10 cellular contexts compared by ENCODE assay signal in genomic region chr4:27702710-27703431, GRCh38.
DNase-seq lines count a peak whose midpoint lies in the region; ATAC-seq and TF ChIP-seq lines count a peak whose summit lies in the region.
"Had no signal": no experiment of that assay in that cellular context is flagged by ENCODE, and none has a peak within 500 bp of the region (broad histone marks: within the 10 kb centered on the region; RNA-seq: fewer than 3 reads in every experiment).

No MANE protein-coding gene starts in this region.

- TF ChIP-seq CTCF in BE2C (IDR thresholded peaks at IDR 0.05; ENCODE audit: low read depth, low read length) (peak; percentile 35; the same call in 1 of the 2 replicates), PC-3 (conservative IDR thresholded peaks at IDR 0.05; ENCODE audit: low read depth, low read length) (peak; percentile 63)

- no peaks in the 10 kb centered on the region for H3K9me3 ChIP-seq in BE2C
- no peaks in the 10 kb centered on the region for H3K9me3 ChIP-seq in PC-3 (ENCODE audit: low read length)

- POLR2A ChIA-PET in PC-3 (lab: Charles Lee; ENCODE audit: unreplicated experiment) = no interaction called here

- peak; percentile 5 for DNase-seq in BE2C
- DNase-seq in PC-3 = peak; percentile 49
- DNase-seq in hippocampal formation (lab: John Stamatoyannopoulos, UW) = peak; percentile 13 to 20
- DNase-seq in amniotic stem cell (lab: John Stamatoyannopoulos, UW) = no peak
- DNase-seq in ecto neural progenitor cell (ENCODE audit: low spot score) = no peak
- DNase-seq: stimulated activated naive CD4-positive, alpha-beta T cell had no signal

- H3K9ac ChIP-seq in PC-3 (ENCODE audit: low read length) = no peak overlapping the region

- H3K27me3 ChIP-seq in BE2C (no peaks in the 10 kb centered on the region), PC-3 (ENCODE audit: low read length) (no peaks in the 10 kb centered on the region)

- no peaks in the 10 kb centered on the region for H3F3A ChIP-seq in PC-3 (ENCODE audit: low read length, unreplicated experiment)

- no peaks in the 10 kb centered on the region for H3K9me2 ChIP-seq in PC-3 (replicated peaks; ENCODE audit: low read length)

- CTCF ChIA-PET in PC-3 (lab: Charles Lee) = no interaction called here

- H3K4me2 ChIP-seq in PC-3 (ENCODE audit: low read length) = no peak overlapping the region

- H3K4me3 ChIP-seq in BE2C (ENCODE audit: low read depth, low read length) = no peak overlapping the region
- H3K4me3 ChIP-seq in PC-3 (ENCODE audit: low read length) = no peak overlapping the region
- H3K4me3 ChIP-seq: K562 had no signal

- no peaks in the 10 kb centered on the region for H3K4me1 ChIP-seq in BE2C
- peaks cover 6% of the 10 kb centered on the region; the same call in 1 of the 2 replicates for H3K4me1 ChIP-seq in PC-3 (ENCODE audit: insufficient read depth, low read length)

- no peak overlapping the region for H3K27ac ChIP-seq in PC-3 (ENCODE audit: low read length)

- H3K36me3 ChIP-seq in BE2C (no peaks in the 10 kb centered on the region), PC-3 (ENCODE audit: low read depth, low read length) (no peaks in the 10 kb centered on the region)

- H4K20me1 ChIP-seq in PC-3 (ENCODE audit: low read length) = no peaks in the 10 kb centered on the region

- no peaks in the 10 kb centered on the region for H3K79me2 ChIP-seq in PC-3 (ENCODE audit: low read length)

- ATAC-seq in HG03432 (IDR thresholded peaks at IDR 0.05; ENCODE audit: unreplicated experiment) = peak; percentile 57
- peak; percentile 88 for ATAC-seq in PC-3
- no peak for ATAC-seq in HG02798 (IDR thresholded peaks at IDR 0.05; ENCODE audit: poor library complexity, unreplicated experiment)
- ATAC-seq in HG02852 (IDR thresholded peaks at IDR 0.05; ENCODE audit: unreplicated experiment) = no peak
- ATAC-seq: K562 had no signal

- intact Hi-C loops in PC-3 (cut with micrococcal nuclease) = loop anchor here (5.0 kb wide), 1 partner anchor 144 kb away; no protein-coding TSS in a partner anchor

- no peak overlapping the region for H2AFZ ChIP-seq in PC-3 (ENCODE audit: low read length)

- no TSS peak for BruUV-seq in PC-3 (replicated peaks; lab: Mats Ljungman, UMichigan)

Comparison
In these comparisons a context has a peak if more than half of its experiments do, and no peak if none do; other contexts are left out.
1. DNase-seq: peak in BE2C (single experiment), PC-3 (single experiment) and hippocampal formation (2 of 2); none in amniotic stem cell (single experiment) and ecto neural progenitor cell (single experiment).
2. ATAC-seq: peak in HG03432 (single experiment) and PC-3 (single experiment); none in HG02798 (single experiment) and HG02852 (single experiment).